In genomic region chr10:17216901-17217395, GRCh38 we compare ENCODE assay signal across 8 cellular contexts. TPM values are rescaled to one million over a fixed set of nuclear protein-coding genes. Genes with fewer than 3 reads are reported as not detected.
DNase-seq lines count a peak whose midpoint lies in the region; ATAC-seq lines count a peak whose summit lies in the region.

No MANE protein-coding gene starts in this region.

- intact Hi-C loops in activated CD4-positive, alpha-beta T cell treated with anti-CD3 and anti-CD28 coated beads for 36 hours (cut with DNase I, micrococcal nuclease) = loop anchor here (1.0 kb wide), 6 partner anchors 10 to 214 kb away; partner anchors contain the start of gene TRDMT1 (in 1 of the 2)
- intact Hi-C loops in activated T-helper 2 cell treated with anti-CD3 and anti-CD28 coated beads, Interferon-gamma antibody, Interleukin-2, Interleukin-4, amounts not matched to agents 10 μg/mL and 5 μg/mL and 100 μg/mL, durations not matched to agents 14 hours and 24 hours and 36 hours (cut with micrococcal nuclease) = loop anchor here (1.0 to 2.0 kb wide), 6 partner anchors 10 to 214 kb away; partner anchors contain the start of gene TRDMT1
- intact Hi-C loops in posterior vena cava (cut with DNase I) = no loop called here

- H3K4me1 ChIP-seq in iPS-20b (ENCODE audit: insufficient read depth, low read length) = peaks cover 29% of the 10 kb centered on the region; the same call in 1 of the 2 replicates
- peaks cover 2 to 42% (median 33%) of the 10 kb centered on the region in 5 donors for H3K4me1 ChIP-seq in subcutaneous abdominal adipose tissue (ENCODE audit: control insufficient read depth in 5 of 5, insufficient read depth in 5 of 5, low read length in 5 of 5)

- H3K36me3 ChIP-seq in iPS-20b (ENCODE audit: insufficient read depth, low read depth, low read length) = no peaks in the 10 kb centered on the region
- H3K36me3 ChIP-seq in subcutaneous abdominal adipose tissue (ENCODE audit: control insufficient read depth in 5 of 5, insufficient read depth in 5 of 5, low read length in 5 of 5) = no peaks in the 10 kb centered on the region

- H3K27me3 ChIP-seq in iPS-20b (ENCODE audit: insufficient read depth, low read length) = no peaks in the 10 kb centered on the region
- H3K27me3 ChIP-seq in subcutaneous abdominal adipose tissue (ENCODE audit: control insufficient read depth in 5 of 5, insufficient read depth in 4 of 5, low read length in 5 of 5) = no peaks in the 10 kb centered on the region

- H3K4me3 ChIP-seq in iPS-20b (ENCODE audit: low read length) (no peak overlapping the region), subcutaneous abdominal adipose tissue (ENCODE audit: low read depth in 1 of 5, low read length in 5 of 5) (peak overlapping the region in 3 of 5 donors; percentile 28 to 54 (median 33))

- DNase-seq in activated CD4-positive, alpha-beta T cell treated with anti-CD3 and anti-CD28 coated beads for 36 hours = no peak
- no peak for DNase-seq in activated CD4-positive, alpha-beta T cell treated with anti-CD3 and anti-CD28 coated beads for 1 hour
- no peak for DNase-seq in activated T-helper 2 cell treated with anti-CD3 and anti-CD28 coated beads, Interferon-gamma antibody, Interleukin-2, Interleukin-4, amounts not matched to agents 10 μg/mL and 5 μg/mL and 100 μg/mL, durations not matched to agents 14 hours and 24 hours and 36 hours (ENCODE audit: low spot score)
- DNase-seq in LoVo (ENCODE audit: low spot score) (no peak), posterior vena cava (ENCODE audit: low spot score) (no peak)

- peaks cover 39% of the 10 kb centered on the region for H3K4me1 Mint-ChIP-seq in activated CD4-positive, alpha-beta T cell treated with anti-CD3 and anti-CD28 coated beads for 36 hours
- H3K4me1 Mint-ChIP-seq in activated T-helper 2 cell treated with anti-CD3 and anti-CD28 coated beads, Interferon-gamma antibody, Interleukin-2, Interleukin-4, amounts not matched to agents 10 μg/mL and 5 μg/mL and 100 μg/mL, durations not matched to agents 14 hours and 24 hours and 36 hours (ENCODE audit: low read depth) = peaks cover 43% of the 10 kb centered on the region

- H3K9me3 Mint-ChIP-seq in activated CD4-positive, alpha-beta T cell treated with anti-CD3 and anti-CD28 coated beads for 36 hours (ENCODE audit: low read depth) = no peaks in the 10 kb centered on the region
- no peaks in the 10 kb centered on the region for H3K9me3 Mint-ChIP-seq in activated T-helper 2 cell treated with anti-CD3 and anti-CD28 coated beads, Interferon-gamma antibody, Interleukin-2, Interleukin-4, amounts not matched to agents 10 μg/mL and 5 μg/mL and 100 μg/mL, durations not matched to agents 14 hours and 24 hours and 36 hours

- CTCF ChIA-PET in activated CD4-positive, alpha-beta T cell treated with anti-CD3 and anti-CD28 coated beads for 36 hours (lab: Charles Lee) = interaction anchor here (0.8 to 2.0 kb wide), 3 partner anchors 11 to 16 kb away, joined by 3 to 11 read pairs (median 5); partner anchors contain the start of genes TRDMT1 and VIM

- peaks cover 1% of the 10 kb centered on the region for H3K36me3 Mint-ChIP-seq in activated CD4-positive, alpha-beta T cell treated with anti-CD3 and anti-CD28 coated beads for 36 hours (ENCODE audit: low read depth)
- H3K36me3 Mint-ChIP-seq in activated T-helper 2 cell treated with anti-CD3 and anti-CD28 coated beads, Interferon-gamma antibody, Interleukin-2, Interleukin-4, amounts not matched to agents 10 μg/mL and 5 μg/mL and 100 μg/mL, durations not matched to agents 14 hours and 24 hours and 36 hours (ENCODE audit: low read depth) = peaks cover 15% of the 10 kb centered on the region

- H3K9me3 ChIP-seq in iPS-20b (ENCODE audit: insufficient read depth, low read depth, low read length) (no peaks in the 10 kb centered on the region), subcutaneous abdominal adipose tissue (ENCODE audit: control insufficient read depth in 5 of 5, low read length in 5 of 5) (no peaks in the 10 kb centered on the region)

- 0 out of 2 replicates have a peak overlapping the region, but pooled peaks have one; percentile 52 for H3K9ac ChIP-seq in iPS-20b (ENCODE audit: low read depth, low read length)
- peak overlapping the region in 4 of 5 donors; percentile 46 to 82 (median 64) for H3K9ac ChIP-seq in subcutaneous abdominal adipose tissue (ENCODE audit: low read length in 5 of 5)

- H3K27me3 Mint-ChIP-seq in activated CD4-positive, alpha-beta T cell treated with anti-CD3 and anti-CD28 coated beads for 36 hours = no peaks in the 10 kb centered on the region
- no peaks in the 10 kb centered on the region for H3K27me3 Mint-ChIP-seq in activated T-helper 2 cell treated with anti-CD3 and anti-CD28 coated beads, Interferon-gamma antibody, Interleukin-2, Interleukin-4, amounts not matched to agents 10 μg/mL and 5 μg/mL and 100 μg/mL, durations not matched to agents 14 hours and 24 hours and 36 hours (ENCODE audit: low read depth)

- H3K4me3 Mint-ChIP-seq in activated CD4-positive, alpha-beta T cell treated with anti-CD3 and anti-CD28 coated beads for 36 hours = no peak overlapping the region
- no peak overlapping the region for H3K4me3 Mint-ChIP-seq in activated T-helper 2 cell treated with anti-CD3 and anti-CD28 coated beads, Interferon-gamma antibody, Interleukin-2, Interleukin-4, amounts not matched to agents 10 μg/mL and 5 μg/mL and 100 μg/mL, durations not matched to agents 14 hours and 24 hours and 36 hours (ENCODE audit: low read depth)

- ATAC-seq in activated CD4-positive, alpha-beta T cell treated with anti-CD3 and anti-CD28 coated beads for 36 hours = no peak
- no peak for ATAC-seq in GM21360 (IDR thresholded peaks at IDR 0.05; ENCODE audit: unreplicated experiment)

- POLR2A ChIA-PET in activated CD4-positive, alpha-beta T cell treated with anti-CD3 and anti-CD28 coated beads for 36 hours (lab: Charles Lee) = interaction anchor here (1.2 kb wide), 1 partner anchor 16 kb away, joined by 3 read pairs; the partner anchor contains the start of gene TRDMT1

- peak overlapping the region; percentile 85 for H3K27ac Mint-ChIP-seq in activated CD4-positive, alpha-beta T cell treated with anti-CD3 and anti-CD28 coated beads for 36 hours
- peak overlapping the region; percentile 94 for H3K27ac Mint-ChIP-seq in activated T-helper 2 cell treated with anti-CD3 and anti-CD28 coated beads, Interferon-gamma antibody, Interleukin-2, Interleukin-4, amounts not matched to agents 10 μg/mL and 5 μg/mL and 100 μg/mL, durations not matched to agents 14 hours and 24 hours and 36 hours

- H3K27ac ChIP-seq in iPS-20b (ENCODE audit: low read length) (no peak overlapping the region), subcutaneous abdominal adipose tissue (ENCODE audit: low read depth, low read length) (peak overlapping the region; percentile 98)

RNA-seq across cellular contexts. Expression of gene VIM, which starts 11.1 kb away (rescaled TPM):
- 100 to 1,000 TPM; 334 to 396 TPM for total RNA-seq in activated CD4-positive, alpha-beta T cell treated with anti-CD3 and anti-CD28 coated beads for 36 hours
- 337 and 342 TPM in 2 replicates for total RNA-seq in activated T-helper 2 cell treated with anti-CD3 and anti-CD28 coated beads, Interferon-gamma antibody, Interleukin-2, Interleukin-4, amounts not matched to agents 10 μg/mL and 5 μg/mL and 100 μg/mL, durations not matched to agents 14 hours and 24 hours and 36 hours
- total RNA-seq in posterior vena cava = 1,000 to 10,000 TPM; 2,278 to 2,643 TPM

RNA-seq across cellular contexts. Expression of gene TRDMT1, which starts 15.5 kb away (rescaled TPM):
- total RNA-seq in activated CD4-positive, alpha-beta T cell treated with anti-CD3 and anti-CD28 coated beads for 36 hours = 10 to 100 TPM in 1 of 2 experiments, 1 to 10 TPM in 1; 6.6 to 11.6 TPM
- 3.2 and 4.2 TPM in 2 replicates for total RNA-seq in activated T-helper 2 cell treated with anti-CD3 and anti-CD28 coated beads, Interferon-gamma antibody, Interleukin-2, Interleukin-4, amounts not matched to agents 10 μg/mL and 5 μg/mL and 100 μg/mL, durations not matched to agents 14 hours and 24 hours and 36 hours
- total RNA-seq in posterior vena cava = 10 to 100 TPM in 1 of 2 donors, 1 to 10 TPM in 1; 9.5 to 11.0 TPM

Comparison
In these comparisons a context has a peak if more than half of its experiments do, and no peak if none do; other contexts are left out.
1. intact Hi-C loops: an anchor here in activated CD4-positive, alpha-beta T cell treated with anti-CD3 and anti-CD28 coated beads for 36 hours (1.0 kb wide) and activated T-helper 2 cell treated with anti-CD3 and anti-CD28 coated beads, Interferon-gamma antibody, Interleukin-2, Interleukin-4, amounts not matched to agents 10 μg/mL and 5 μg/mL and 100 μg/mL, durations not matched to agents 14 hours and 24 hours and 36 hours (1.0 to 2.0 kb wide); none called in posterior vena cava.